8 cellular contexts compared by ENCODE assay signal in the genomic region with DNA sequence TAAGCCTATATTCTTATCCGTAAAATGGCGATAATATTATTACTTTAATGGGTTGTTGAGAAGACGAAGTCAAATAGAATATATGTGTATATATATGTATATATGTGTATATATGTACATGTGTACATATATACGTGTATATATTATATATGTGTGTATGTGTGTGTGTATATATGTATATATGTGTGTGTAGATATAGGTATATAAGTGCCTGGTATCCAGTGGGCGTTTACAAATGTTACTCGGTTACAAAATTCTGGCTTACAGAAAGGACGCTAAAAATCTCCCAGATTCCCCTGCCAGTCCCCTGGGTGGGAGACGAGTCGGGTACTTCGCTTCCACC. TPM values are rescaled to one million over a fixed set of nuclear protein-coding genes. Genes with fewer than 3 reads are reported as not detected.
DNase-seq lines count a peak whose midpoint lies in the region; ATAC-seq and TF ChIP-seq lines count a peak whose summit lies in the region.

No MANE protein-coding gene starts in this region.

- H3K27ac ChIP-seq in mesodermal cell (ENCODE audit: low read depth, low read length, severe bottlenecking), result no peak overlapping the region

- ATAC-seq in HG02973 (IDR thresholded peaks at IDR 0.05; ENCODE audit: unreplicated experiment), result peak; percentile 19

- H3K4me3 ChIP-seq in astrocyte of the cerebellum (ENCODE audit: low read depth, low read length) (peak overlapping the region; percentile 97), mesodermal cell (ENCODE audit: extremely low read depth, insufficient read depth, low read length, poor library complexity, severe bottlenecking) (peak overlapping the region; percentile 77)

- TF ChIP-seq CTCF in astrocyte of the cerebellum (IDR thresholded peaks at IDR 0.05; ENCODE audit: low read depth, low read length, missing control alignments), result no peak

- H3K4me1 ChIP-seq in mesodermal cell (ENCODE audit: control insufficient read depth, insufficient read depth, low read length, poor library complexity, severe bottlenecking), result no peaks in the 10 kb centered on the region

- H3K9me3 ChIP-seq in mesodermal cell (ENCODE audit: control insufficient read depth, low read length), result no peaks in the 10 kb centered on the region

- peak; percentile 4 for DNase-seq in ELR (ENCODE audit: low read depth)
- DNase-seq in astrocyte of the cerebellum (ENCODE audit: low read depth), result no peak
- DNase-seq in medulla oblongata (ENCODE audit: extremely low spot score), result no peak
- DNase-seq in SKM-1 treated with dmso at 0.1 percent for 144 hours (lab: John Stamatoyannopoulos, UW; ENCODE audit: unreplicated experiment), result no peak
- DNase-seq in effector CD8-positive, alpha-beta T cell (lab: John Stamatoyannopoulos, UW), result no peak
- DNase-seq in activated CD4-positive, alpha-beta T cell treated with anti-CD3 and anti-CD28 coated beads for 48 hours, result no peak

- no peaks in the 10 kb centered on the region for H3K36me3 ChIP-seq in mesodermal cell (ENCODE audit: control insufficient read depth, insufficient read depth, low read length)

- in situ Hi-C loops in astrocyte of the cerebellum (cut with HindIII; ENCODE audit: low sequenced_read_pairs), result no loop called here

- 9 to 17% methylated on average over 2 to 6 of the region's 10 CpGs for WGBS in mesodermal cell (ENCODE audit: insufficient coverage in 2 of 2), 2 experiments

RNA-seq across cellular contexts. Expression of a gene that starts 0.3 kb away (rescaled TPM):
- polyA plus RNA-seq in mesodermal cell (2013, experiment 1 of 2), result 40.9 TPM
- 46.4 TPM for polyA plus RNA-seq in mesodermal cell (2013, experiment 2 of 2)
